8 cellular contexts compared by ENCODE assay signal in the genomic region with DNA sequence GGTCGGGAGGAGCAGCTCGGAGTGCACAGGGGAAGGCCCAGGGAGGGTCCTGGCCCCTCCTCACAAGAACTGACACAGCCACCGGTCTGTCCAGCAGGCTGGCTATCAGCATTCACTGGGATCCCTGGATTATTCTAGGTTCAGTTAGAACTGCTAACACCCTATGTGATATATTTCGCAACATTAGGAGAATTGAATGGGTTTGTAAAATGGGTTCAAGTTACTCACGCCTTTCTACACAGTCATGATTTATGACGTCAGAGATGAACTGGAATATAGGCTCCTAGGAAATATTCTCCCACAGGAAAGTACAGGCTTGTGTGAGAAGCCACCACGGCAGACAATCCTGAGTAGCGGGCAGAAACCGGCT. TPM values are rescaled to one million over a fixed set of nuclear protein-coding genes. Genes with fewer than 3 reads are reported as not detected.
DNase-seq lines count a peak whose midpoint lies in the region; ATAC-seq, FAIRE-seq and TF ChIP-seq lines count a peak whose summit lies in the region.

No MANE protein-coding gene starts in this region.

- TF ChIP-seq POLR2A in heart left ventricle (IDR thresholded peaks at IDR 0.05) = no peak
- TF ChIP-seq POLR2A in tibial nerve (IDR thresholded peaks at IDR 0.05) = no peak

- TF ChIP-seq CTCF in heart left ventricle (IDR thresholded peaks at IDR 0.05) (no peak), keratinocyte (optimal IDR thresholded peaks at IDR 0.05 in 1 of 3, IDR thresholded peaks at IDR 0.05 in 1 of 3, conservative IDR thresholded peaks at IDR 0.05 in 1 of 3; ENCODE audit: extremely low read depth in 1 of 3, insufficient read depth in 2 of 3, low read length in 3 of 3) (no peak), tibial nerve (IDR thresholded peaks at IDR 0.05) (no peak)

- 47 to 60% (median 53%) methylated on average over 7 to 9 of the region's 9 CpGs for whole genome bisulfite sequencing in heart left ventricle, 4 donors
- 38 to 39% methylated on average over 9 of the region's 9 CpGs for WGBS in tibial nerve, 2 donors

- H3K9me3 Mint-ChIP-seq in activated CD8-positive, alpha-beta T cell treated with anti-CD3 and anti-CD28 coated beads, Interleukin-2, amount 10 ng/mL, durations not matched to agents 7 days and 5 days (ENCODE audit: insufficient read depth) = no peaks in the 10 kb centered on the region

- H3K36me3 Mint-ChIP-seq in activated CD8-positive, alpha-beta T cell treated with anti-CD3 and anti-CD28 coated beads, Interleukin-2, amount 10 ng/mL, durations not matched to agents 7 days and 5 days (ENCODE audit: low read depth) = no peaks in the 10 kb centered on the region

- no peaks in the 10 kb centered on the region for H4K20me1 ChIP-seq in keratinocyte (ENCODE audit: control insufficient read depth, extremely low read depth, insufficient read depth, low read length)

- dilution Hi-C loops in keratinocyte (cut with MboI; ENCODE audit: extremely low pct_ligation_motif_present, low sequenced_read_pairs) = loop anchor here (25.0 kb wide), 1 partner anchor 109 kb away; a partner anchor contains a TSS

- peak overlapping the region; percentile 54 to 97 (median 75) for H3K4me3 ChIP-seq in heart left ventricle
- peak overlapping the region in 2 of 3 experiments; percentile 75 to 78 for H3K4me3 ChIP-seq in keratinocyte (ENCODE audit: control insufficient read depth in 2 of 3, extremely low read depth in 1 of 3, insufficient read depth in 2 of 3, low read depth in 1 of 3, low read length in 3 of 3)
- peak overlapping the region in 3 of 4 donors; percentile 41 to 80 (median 77) for H3K4me3 ChIP-seq in tibial nerve

- H3K4me1 ChIP-seq in heart left ventricle (peaks cover 3 to 19% (median 16%) of the 10 kb centered on the region in 12 donors), keratinocyte (ENCODE audit: control insufficient read depth, extremely low read depth, insufficient read depth, low read length) (peaks cover 11% of the 10 kb centered on the region), tibial nerve (peaks cover 0 to 19% (median 17%) of the 10 kb centered on the region in 4 donors)

- H3K27ac Mint-ChIP-seq in activated CD8-positive, alpha-beta T cell treated with anti-CD3 and anti-CD28 coated beads, Interleukin-2, amount 10 ng/mL, durations not matched to agents 7 days and 5 days = no peak overlapping the region

- no peak for ATAC-seq in heart left ventricle
- ATAC-seq in activated CD8-positive, alpha-beta T cell treated with anti-CD3 and anti-CD28 coated beads, Interleukin-2, amount 10 ng/mL, durations not matched to agents 7 days and 5 days = no peak
- ATAC-seq in GM19395 (IDR thresholded peaks at IDR 0.05; ENCODE audit: unreplicated experiment) = no peak
- no peak for ATAC-seq in GM21367 (IDR thresholded peaks at IDR 0.05; ENCODE audit: unreplicated experiment)

- H3K4me1 Mint-ChIP-seq in activated CD8-positive, alpha-beta T cell treated with anti-CD3 and anti-CD28 coated beads, Interleukin-2, amount 10 ng/mL, durations not matched to agents 7 days and 5 days (ENCODE audit: low read depth) = peaks cover 25% of the 10 kb centered on the region

- H3K4me2 ChIP-seq in keratinocyte (ENCODE audit: control insufficient read depth, extremely low read depth, insufficient read depth, low read depth, low read length) = peak overlapping the region; percentile 94

- H3K27ac ChIP-seq in heart left ventricle (peak overlapping the region in 10 of 12 donors; percentile 72 to 87 (median 82)), keratinocyte (ENCODE audit: control insufficient read depth, insufficient read depth, low read length) (no peak overlapping the region), tibial nerve (peak overlapping the region in 2 of 4 donors; percentile 20 to 84)

- no peak for DNase-seq in heart left ventricle
- no peak for DNase-seq in cardiac septum (ENCODE audit: low spot score)
- no peak for DNase-seq in activated CD8-positive, alpha-beta T cell treated with anti-CD3 and anti-CD28 coated beads, Interleukin-2, amount 10 ng/mL, durations not matched to agents 7 days and 5 days
- DNase-seq in keratinocyte (ENCODE audit: low read depth, low spot score) = no peak
- no peak for DNase-seq in tibial nerve (ENCODE audit: low spot score in 2 of 2)
- DNase-seq in NCI-H146 (lab: John Stamatoyannopoulos, UW) = no peak

- no peak for FAIRE-seq in keratinocyte (lab: Jason Lieb, UNC)

- H3K79me2 ChIP-seq in keratinocyte (ENCODE audit: control insufficient read depth, insufficient read depth, low read length) = no peaks in the 10 kb centered on the region

- no peak for TF ChIP-seq EP300 in tibial nerve (IDR thresholded peaks at IDR 0.05)

- POLR2A ChIA-PET in activated CD8-positive, alpha-beta T cell treated with anti-CD3 and anti-CD28 coated beads, Interleukin-2, amount 10 ng/mL, durations not matched to agents 7 days and 5 days (lab: Charles Lee) = no interaction called here

- CTCF ChIA-PET in activated CD8-positive, alpha-beta T cell treated with anti-CD3 and anti-CD28 coated beads, Interleukin-2, amount 10 ng/mL, durations not matched to agents 7 days and 5 days (lab: Charles Lee) = interaction anchor here (4.3 kb wide), 1 partner anchor 14 kb away, joined by 40 read pairs; no protein-coding TSS in a partner anchor

- H3K9me3 ChIP-seq in heart left ventricle (no peaks in the 10 kb centered on the region), keratinocyte (ENCODE audit: control insufficient read depth, low read depth, low read length) (no peaks in the 10 kb centered on the region), tibial nerve (no peaks in the 10 kb centered on the region)

- no peak overlapping the region for H2AFZ ChIP-seq in keratinocyte (ENCODE audit: control insufficient read depth, low read length)

- intact Hi-C loops in heart left ventricle (cut with DNase I) = no loop called here
- intact Hi-C loops in cardiac septum (cut with DNase I) = no loop called here

- H3K27me3 ChIP-seq in heart left ventricle = peaks cover 0 to 16% (median 0%) of the 10 kb centered on the region in 9 donors
- H3K27me3 ChIP-seq in keratinocyte (ENCODE audit: control insufficient read depth, extremely low read depth, insufficient read depth, low read length) = peaks cover 23% of the 10 kb centered on the region
- H3K27me3 ChIP-seq in tibial nerve = no peaks in the 10 kb centered on the region

- H3K36me3 ChIP-seq in heart left ventricle (no peaks in the 10 kb centered on the region), keratinocyte (ENCODE audit: control insufficient read depth in 2 of 2, extremely low read depth in 1 of 2, insufficient read depth in 2 of 2, low read length in 2 of 2) (no peaks in the 10 kb centered on the region), tibial nerve (no peaks in the 10 kb centered on the region)

- H3K9me1 ChIP-seq in keratinocyte (ENCODE audit: control insufficient read depth, extremely low read depth, insufficient read depth, low read length) = no peaks in the 10 kb centered on the region

- H3K27me3 Mint-ChIP-seq in activated CD8-positive, alpha-beta T cell treated with anti-CD3 and anti-CD28 coated beads, Interleukin-2, amount 10 ng/mL, durations not matched to agents 7 days and 5 days (ENCODE audit: low read depth) = peaks cover 28% of the 10 kb centered on the region

- peak overlapping the region; percentile 72 for H3K9ac ChIP-seq in keratinocyte (ENCODE audit: control insufficient read depth, extremely low read depth, insufficient read depth, low read length)

- peak overlapping the region; percentile 81 for H3K4me3 Mint-ChIP-seq in activated CD8-positive, alpha-beta T cell treated with anti-CD3 and anti-CD28 coated beads, Interleukin-2, amount 10 ng/mL, durations not matched to agents 7 days and 5 days

RNA-seq across cellular contexts. Expression of a gene that starts 1.0 kb away (rescaled TPM):
- total RNA-seq in heart left ventricle = 1 to 10 TPM in 5 of 9 donors, under 1 TPM in 4; 0.12 to 1.6 (median 1.0) TPM
- polyA plus RNA-seq in heart left ventricle = under 1 TPM; 0.19 to 0.42 TPM
- 1.00 TPM for total RNA-seq in cardiac septum
- total RNA-seq in activated CD8-positive, alpha-beta T cell treated with anti-CD3 and anti-CD28 coated beads, Interleukin-2, amount 10 ng/mL, durations not matched to agents 7 days and 5 days = under 1 TPM; 0.05 to 0.34 TPM
- under 0.01 to 0.01 TPM (median under 0.01 TPM) in 3 replicates for polyA plus RNA-seq in keratinocyte
- not detected for polyA plus RNA-seq in keratinocyte (2011; ENCODE audit: low read depth)
- polyA plus RNA-seq in keratinocyte (2011; cell fraction: cytosol; rRNA removed) = not detected in 2 replicates
- 0.06 and 0.09 TPM in 2 replicates for polyA plus RNA-seq in keratinocyte (2011; cell fraction: nucleus; rRNA removed)
- polyA plus RNA-seq in keratinocyte (2012; ENCODE audit: low replicate concordance) = 0.02 TPM in 1 of 2 replicates, not detected in the other
- 0.03 to 0.26 TPM (median 0.06 TPM) in 3 replicates for polyA minus RNA-seq in keratinocyte
- not detected for polyA minus RNA-seq in keratinocyte (2011; cell fraction: cytosol; rRNA and poly(A)+ RNA removed)
- 0.16 and 0.21 TPM in 2 replicates for polyA minus RNA-seq in keratinocyte (2011; cell fraction: nucleus; rRNA and poly(A)+ RNA removed)
- 1 to 10 TPM in 2 of 4 donors, under 1 TPM in 2; 0.44 to 1.8 (median 0.92) TPM for total RNA-seq in tibial nerve
